Comparison of ENCODE assay signal across 8 cellular contexts in the genomic region with DNA sequence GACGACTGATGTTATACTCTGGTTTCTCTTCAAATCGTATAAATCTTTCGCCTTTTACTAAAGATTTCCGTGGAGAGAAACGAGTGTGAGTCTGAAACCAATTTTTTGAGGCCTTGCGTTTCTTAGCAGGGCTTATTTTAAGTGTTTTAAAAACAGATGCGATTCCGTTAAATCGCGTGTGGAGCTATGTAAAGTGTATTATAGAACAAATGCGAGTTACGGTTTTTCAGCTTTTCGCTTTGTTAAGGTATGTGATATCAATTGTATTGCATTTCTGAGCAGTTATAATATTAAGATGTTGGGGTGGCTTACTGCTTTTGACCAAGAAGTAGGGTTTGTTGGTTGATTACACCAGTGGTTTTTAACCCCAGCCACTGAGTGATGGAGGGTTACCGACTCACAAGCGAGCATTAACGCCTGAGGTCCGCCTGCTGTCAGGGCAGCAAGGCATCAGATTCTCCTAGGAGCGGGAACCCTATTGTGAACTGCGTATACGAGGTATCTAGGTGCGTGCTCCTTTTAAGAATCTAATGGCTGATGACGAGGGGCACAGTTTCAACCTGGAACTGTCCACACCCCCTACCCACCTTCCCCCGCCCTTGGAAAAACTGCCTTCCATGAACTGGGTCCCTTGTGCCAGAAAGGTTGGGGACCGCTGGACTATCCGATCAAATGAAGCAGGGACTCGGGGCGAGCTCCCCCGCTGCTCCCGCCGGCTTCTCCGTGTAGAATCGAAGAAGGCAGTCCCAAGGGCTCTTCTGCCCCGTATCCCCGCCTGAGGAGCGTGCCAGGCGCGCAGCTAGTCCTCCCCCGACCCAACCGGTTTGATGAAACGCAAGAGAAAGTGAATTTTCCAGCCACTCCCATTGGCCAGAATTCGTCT. TPM values are rescaled to one million over a fixed set of nuclear protein-coding genes. Genes with fewer than 3 reads are reported as not detected.
DNase-seq lines count a peak whose midpoint lies in the region; ATAC-seq lines count a peak whose summit lies in the region.

No MANE protein-coding gene starts in this region.

- no peaks in the 10 kb centered on the region for H3K9me3 ChIP-seq in BLaER1 treated with 17β-estradiol and CSF1 and Interleukin-3, amounts not matched to agents 10 nM and 100 nM (replicated peaks in 1 of 11)

- peak overlapping the region; percentile 93 to 99 (median 97) for H3K27ac ChIP-seq in BLaER1 treated with 17β-estradiol and CSF1 and Interleukin-3, amounts not matched to agents 10 nM and 100 nM

- H3K4me3 Mint-ChIP-seq in activated CD4-positive, alpha-beta T cell treated with anti-CD3 and anti-CD28 coated beads, Interleukin-2, amount 10 ng/mL, durations not matched to agents 24 days and 14 days = peak overlapping the region; percentile 88
- peak overlapping the region; percentile 82 for H3K4me3 Mint-ChIP-seq in dendritic cell treated with granulocyte-macrophage colony-stimulating factor and Interleukin-4, amounts not matched to agents 40 ng/mL and 50 ng/mL, for 4 days

- peaks cover 3% of the 10 kb centered on the region for H3K36me3 Mint-ChIP-seq in activated CD4-positive, alpha-beta T cell treated with anti-CD3 and anti-CD28 coated beads, Interleukin-2, amount 10 ng/mL, durations not matched to agents 24 days and 14 days (ENCODE audit: low read depth)
- peaks cover 6% of the 10 kb centered on the region for H3K36me3 Mint-ChIP-seq in dendritic cell treated with granulocyte-macrophage colony-stimulating factor and Interleukin-4, amounts not matched to agents 40 ng/mL and 50 ng/mL, for 4 days (ENCODE audit: low read depth)

- no peaks in the 10 kb centered on the region for H3K27me3 ChIP-seq in BLaER1 treated with 17β-estradiol and CSF1 and Interleukin-3, amounts not matched to agents 10 nM and 100 nM

- H3K4me3 ChIP-seq in BLaER1 treated with 17β-estradiol and CSF1 and Interleukin-3, amounts not matched to agents 10 nM and 100 nM = peak overlapping the region; percentile 57 to 77 (median 68)

- H3K9me3 Mint-ChIP-seq in activated CD4-positive, alpha-beta T cell treated with anti-CD3 and anti-CD28 coated beads, Interleukin-2, amount 10 ng/mL, durations not matched to agents 24 days and 14 days = no peaks in the 10 kb centered on the region
- H3K9me3 Mint-ChIP-seq in dendritic cell treated with granulocyte-macrophage colony-stimulating factor and Interleukin-4, amounts not matched to agents 40 ng/mL and 50 ng/mL, for 4 days = no peaks in the 10 kb centered on the region

- H3K4me1 Mint-ChIP-seq in activated CD4-positive, alpha-beta T cell treated with anti-CD3 and anti-CD28 coated beads, Interleukin-2, amount 10 ng/mL, durations not matched to agents 24 days and 14 days = peaks cover 38% of the 10 kb centered on the region
- peaks cover 26% of the 10 kb centered on the region for H3K4me1 Mint-ChIP-seq in dendritic cell treated with granulocyte-macrophage colony-stimulating factor and Interleukin-4, amounts not matched to agents 40 ng/mL and 50 ng/mL, for 4 days (ENCODE audit: low read depth)

- H4K20me1 ChIP-seq in BLaER1 treated with 17β-estradiol and CSF1 and Interleukin-3, amounts not matched to agents 10 nM and 100 nM = peaks cover 0 to 4% (median 0%) of the 10 kb centered on the region in 11 experiments; a peak in 2 of 22 replicates

- intact Hi-C loops in activated CD4-positive, alpha-beta T cell treated with anti-CD3 and anti-CD28 coated beads, Interleukin-2, amount 10 ng/mL, durations not matched to agents 24 days and 14 days (cut with micrococcal nuclease) = loop anchor here (1.0 to 10.0 kb wide), 9 partner anchors 18 to 634 kb away; a partner anchor contains a TSS
- intact Hi-C loops in dendritic cell treated with granulocyte-macrophage colony-stimulating factor and Interleukin-4, amounts not matched to agents 40 ng/mL and 50 ng/mL, for 4 days (cut with micrococcal nuclease) = loop anchor here (2.0 to 5.0 kb wide), 2 partner anchors 70 to 116 kb away; no protein-coding TSS in a partner anchor

- ATAC-seq in GM19351 (IDR thresholded peaks at IDR 0.05; ENCODE audit: unreplicated experiment) (peak; percentile 48), HG03469 (IDR thresholded peaks at IDR 0.05; ENCODE audit: unreplicated experiment) (peak; percentile 32), left lobe of liver (peak; percentile 74)

- no peaks in the 10 kb centered on the region for H3K36me3 ChIP-seq in BLaER1 treated with 17β-estradiol and CSF1 and Interleukin-3, amounts not matched to agents 10 nM and 100 nM

- DNase-seq in NCI-H526 (lab: John Stamatoyannopoulos, UW) (peak; percentile 99 to 100), left lobe of liver (ENCODE audit: low spot score) (peak; percentile 90)
- DNase-seq in activated CD4-positive, alpha-beta T cell treated with anti-CD3 and anti-CD28 coated beads, Interleukin-2, amount 10 ng/mL, durations not matched to agents 24 days and 14 days = peak; percentile 95
- DNase-seq in stimulated activated CD4-positive, alpha-beta T cell treated with anti-CD3 and anti-CD28 coated beads, Interleukin-2, amount 100 ng/mL, for 24 hours = peak; percentile 77 to 82

- H3K27me3 Mint-ChIP-seq in activated CD4-positive, alpha-beta T cell treated with anti-CD3 and anti-CD28 coated beads, Interleukin-2, amount 10 ng/mL, durations not matched to agents 24 days and 14 days = peaks cover 28% of the 10 kb centered on the region
- peaks cover 4% of the 10 kb centered on the region for H3K27me3 Mint-ChIP-seq in dendritic cell treated with granulocyte-macrophage colony-stimulating factor and Interleukin-4, amounts not matched to agents 40 ng/mL and 50 ng/mL, for 4 days

- H3K4me1 ChIP-seq in BLaER1 treated with 17β-estradiol and CSF1 and Interleukin-3, amounts not matched to agents 10 nM and 100 nM = peaks cover 25 to 45% (median 39%) of the 10 kb centered on the region in 10 experiments

- H3K4me2 ChIP-seq in BLaER1 treated with 17β-estradiol and CSF1 and Interleukin-3, amounts not matched to agents 10 nM and 100 nM = peak overlapping the region; percentile 85 to 99 (median 97)

- H3K27ac Mint-ChIP-seq in activated CD4-positive, alpha-beta T cell treated with anti-CD3 and anti-CD28 coated beads, Interleukin-2, amount 10 ng/mL, durations not matched to agents 24 days and 14 days = peak overlapping the region; percentile 100
- peak overlapping the region; percentile 98 for H3K27ac Mint-ChIP-seq in dendritic cell treated with granulocyte-macrophage colony-stimulating factor and Interleukin-4, amounts not matched to agents 40 ng/mL and 50 ng/mL, for 4 days

- H3K9ac ChIP-seq in BLaER1 treated with 17β-estradiol and CSF1 and Interleukin-3, amounts not matched to agents 10 nM and 100 nM = peak overlapping the region; percentile 88 to 98 (median 92)

RNA-seq across cellular contexts. Expression of a gene that starts 17.8 kb away (rescaled TPM):
- total RNA-seq in activated CD4-positive, alpha-beta T cell treated with anti-CD3 and anti-CD28 coated beads, Interleukin-2, amount 10 ng/mL, durations not matched to agents 24 days and 14 days = 34.1 and 36.5 TPM in 2 replicates
- 50.9 TPM for total RNA-seq in left lobe of liver

RNA-seq across cellular contexts. Expression of a gene that starts 26.1 kb away (rescaled TPM):
- total RNA-seq in activated CD4-positive, alpha-beta T cell treated with anti-CD3 and anti-CD28 coated beads, Interleukin-2, amount 10 ng/mL, durations not matched to agents 24 days and 14 days = 40.3 and 40.6 TPM in 2 replicates
- 70.8 TPM for total RNA-seq in left lobe of liver

RNA-seq across cellular contexts. Expression of a gene that starts 49.6 kb away (rescaled TPM):
- total RNA-seq in activated CD4-positive, alpha-beta T cell treated with anti-CD3 and anti-CD28 coated beads, Interleukin-2, amount 10 ng/mL, durations not matched to agents 24 days and 14 days = not detected in 2 replicates
- total RNA-seq in left lobe of liver = not detected

Comparison
In these comparisons a context has a peak if more than half of its experiments do, and no peak if none do; other contexts are left out.
1. Peak in every context shown above with its lines: DNase-seq, ATAC-seq, H3K4me3 ChIP-seq and H3K27ac ChIP-seq.